Comparison of ENCODE assay signal across 8 cellular contexts in the genomic region with DNA sequence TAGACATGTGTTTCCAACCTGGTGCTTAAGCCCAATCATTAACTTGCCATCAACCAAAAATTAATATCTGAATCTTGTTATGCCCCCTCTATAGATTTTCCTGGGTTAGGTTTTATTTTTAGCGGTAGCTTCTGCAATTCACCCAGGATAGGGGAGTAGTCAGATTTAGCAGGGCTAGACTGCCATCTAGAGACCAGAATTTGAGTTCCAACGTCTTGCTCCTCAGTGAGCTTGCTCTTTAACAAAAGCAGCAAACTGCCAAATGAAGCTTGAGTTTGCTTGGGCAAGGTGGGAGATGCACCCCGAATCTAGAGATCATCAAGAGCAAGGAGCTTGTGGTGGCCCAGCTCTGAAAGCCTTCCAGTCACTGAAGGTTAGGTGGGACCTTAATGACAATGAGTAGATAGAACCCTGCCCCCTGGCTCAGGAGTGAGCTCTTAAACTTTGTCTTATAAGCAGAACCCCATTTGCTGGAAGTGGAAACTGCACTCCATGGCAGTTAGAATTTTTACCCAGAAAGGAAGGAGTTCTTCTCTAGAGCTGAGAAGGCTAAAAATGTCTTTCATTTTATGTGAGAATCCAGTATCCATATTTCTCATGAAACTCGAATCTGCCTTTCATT.
DNase-seq lines count a peak whose midpoint lies in the region; ATAC-seq, FAIRE-seq and TF ChIP-seq lines count a peak whose summit lies in the region.

No MANE protein-coding gene starts in this region.

- no peaks in the 10 kb centered on the region for H3K36me3 Mint-ChIP-seq in astrocyte (ENCODE audit: low read depth, unreplicated experiment)

- H3K4me2 ChIP-seq in astrocyte (ENCODE audit: low read length): no peak overlapping the region

- H3K4me3 ChIP-seq in BJ (ENCODE audit: low read depth, low read length) (no peak overlapping the region), astrocyte (ENCODE audit: insufficient read depth, low read depth, low read length) (no peak overlapping the region), spleen (no peak overlapping the region)

- H3K27ac ChIP-seq in astrocyte (ENCODE audit: low read depth, low read length) (no peak overlapping the region), spleen (no peak overlapping the region)

- TF ChIP-seq POLR2A in spleen (IDR thresholded peaks at IDR 0.05) (no peak), GM18505 (IDR thresholded peaks at IDR 0.05; ENCODE audit: borderline replicate concordance, extremely low read depth, insufficient read depth, insufficient read length) (no peak)

- intact Hi-C loops in spleen (cut with DNase I; ENCODE audit: low total_unique reads): loop anchor here (5.0 kb wide), 1 partner anchor 75 kb away; no protein-coding TSS in a partner anchor

- 26 to 37% (median 27%) methylated on average over 4 of the region's 4 CpGs for WGBS in spleen, 5 donors

- DNase-seq in BJ (ENCODE audit: low read depth) (peak; percentile 11), NCI-H1694 treated with DMSO at 0.1 percent for 48 hours (lab: John Stamatoyannopoulos, UW) (peak; percentile 27), astrocyte (ENCODE audit: low read depth) (peak; percentile 50), iPS DF 4.7 (ENCODE audit: extremely low read depth, low spot score) (peak; percentile 60), spleen (no peak)
- DNase-seq in stimulated activated CD4-positive, alpha-beta T cell treated with anti-CD3 and anti-CD28 coated beads, Interleukin-15, amount 100 ng/mL, for 24 hours: no peak

- H3K27me3 ChIP-seq in BJ (ENCODE audit: control insufficient read depth, insufficient read depth, low read length) (peaks cover 1% of the 10 kb centered on the region; the same call in 1 of the 2 replicates), astrocyte (ENCODE audit: insufficient read depth, low read length) (peaks cover 4% of the 10 kb centered on the region), spleen (replicated peaks in 1 of 7) (no peaks in the 10 kb centered on the region)

- no peak overlapping the region for H3K27ac Mint-ChIP-seq in astrocyte (ENCODE audit: unreplicated experiment)

- H3K4me1 ChIP-seq in astrocyte (ENCODE audit: insufficient read depth, low read length) (no peaks in the 10 kb centered on the region), spleen (no peaks in the 10 kb centered on the region)

- H3K9me3 ChIP-seq in astrocyte (ENCODE audit: insufficient read depth, low read depth, low read length): no peaks in the 10 kb centered on the region
- no peaks in the 10 kb centered on the region for H3K9me3 ChIP-seq in spleen

- H4K20me1 ChIP-seq in astrocyte (ENCODE audit: insufficient read depth, low read length): no peaks in the 10 kb centered on the region

- POLR2A ChIA-PET in BJ (lab: Charles Lee): interaction anchor here (0.7 kb wide), 1 partner anchor 1294 kb away, joined by 3 read pairs; no protein-coding TSS in a partner anchor

- H2AFZ ChIP-seq in astrocyte (ENCODE audit: low read depth, low read length): no peak overlapping the region

- H3K4me1 Mint-ChIP-seq in astrocyte (ENCODE audit: low read depth, unreplicated experiment): peaks cover 3% of the 10 kb centered on the region

- H3K9me3 Mint-ChIP-seq in astrocyte (ENCODE audit: unreplicated experiment): no peaks in the 10 kb centered on the region

- no peak overlapping the region for H3K4me3 Mint-ChIP-seq in astrocyte (ENCODE audit: unreplicated experiment)

- H3K27me3 Mint-ChIP-seq in astrocyte (ENCODE audit: low read depth, unreplicated experiment): peaks cover 20% of the 10 kb centered on the region

- peak; percentile 84 for ATAC-seq in GM19351 (IDR thresholded peaks at IDR 0.05; ENCODE audit: unreplicated experiment)
- ATAC-seq in GM18505 (IDR thresholded peaks at IDR 0.05; ENCODE audit: unreplicated experiment): no peak

- H3K36me3 ChIP-seq in BJ (ENCODE audit: control insufficient read depth, insufficient read depth, low read length) (no peaks in the 10 kb centered on the region), astrocyte (ENCODE audit: insufficient read depth, low read length) (no peaks in the 10 kb centered on the region), spleen (no peaks in the 10 kb centered on the region)

- FAIRE-seq in astrocyte (lab: Jason Lieb, UNC): peak; percentile 85

- no peak overlapping the region for H3K9ac ChIP-seq in astrocyte (ENCODE audit: low read length)

- no peaks in the 10 kb centered on the region for H3K79me2 ChIP-seq in astrocyte (ENCODE audit: insufficient read depth, low read length)

- TF ChIP-seq CTCF in BJ (IDR thresholded peaks at IDR 0.05; ENCODE audit: insufficient read depth, low read depth, low read length): peak; percentile 61
- TF ChIP-seq CTCF in astrocyte (IDR thresholded peaks at IDR 0.05; ENCODE audit: insufficient read depth, low read depth, low read length): peak; percentile 64
- peak; percentile 26 to 69 (median 52) for TF ChIP-seq CTCF in spleen (IDR thresholded peaks at IDR 0.05 in 8 of 11, conservative IDR thresholded peaks at IDR 0.05 in 3 of 11)

- CTCF ChIA-PET in BJ (lab: Yijun Ruan, JAX): interaction anchor here (0.6 to 2.5 kb wide), 31 partner anchors 9 to 1436 kb away, joined by 3 to 17 read pairs (median 3); no protein-coding TSS in a partner anchor

Comparison
In these comparisons a context has a peak if more than half of its experiments do, and no peak if none do; other contexts are left out.
1. DNase-seq: peak in BJ (single experiment), NCI-H1694 treated with DMSO at 0.1 percent for 48 hours (single experiment), astrocyte (single experiment) and iPS DF 4.7 (single experiment); none in spleen (single experiment) and stimulated activated CD4-positive, alpha-beta T cell treated with anti-CD3 and anti-CD28 coated beads, Interleukin-15, amount 100 ng/mL, for 24 hours (single experiment).
2. Peak in every context shown above with its lines, with median percentiles within 50 percentile points of each other: CTCF ChIP-seq.